Comparison of ENCODE assay signal across 18 cellular contexts in the genomic region with DNA sequence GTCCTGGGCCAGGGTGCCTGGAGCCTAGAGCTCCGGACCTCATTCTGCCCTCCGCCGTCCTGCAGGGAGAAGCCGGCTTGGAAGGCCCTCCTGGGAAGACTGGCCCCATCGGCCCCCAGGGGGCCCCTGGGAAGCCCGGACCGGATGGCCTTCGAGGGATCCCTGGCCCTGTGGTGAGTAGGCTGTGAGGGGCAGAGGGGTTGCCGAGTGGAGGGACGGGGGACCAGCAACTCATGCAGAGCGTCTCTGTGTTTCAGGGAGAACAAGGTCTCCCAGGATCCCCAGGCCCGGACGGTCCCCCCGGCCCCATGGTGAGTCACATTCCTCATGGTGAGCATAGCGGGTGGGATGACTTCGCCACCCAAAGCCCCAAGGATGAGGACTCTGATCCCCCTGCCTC.
DNase-seq lines count a peak whose midpoint lies in the region; ATAC-seq and TF ChIP-seq lines count a peak whose summit lies in the region.
"Had no signal": no experiment of that assay in that cellular context is flagged by ENCODE, and none has a peak within 500 bp of the region (broad histone marks: within the 10 kb centered on the region; RNA-seq: fewer than 3 reads in every experiment).

No MANE protein-coding gene starts in this region.

- intact Hi-C loops in IMR-90 (cut with micrococcal nuclease) = no loop called here

- H4K91ac ChIP-seq in IMR-90 (ENCODE audit: insufficient read depth, low read depth, low read length) (no peak overlapping the region), neuronal stem cell (ENCODE audit: low read depth, low read length, poor library complexity) (no peak overlapping the region)

- no peak overlapping the region for H3K56ac ChIP-seq in IMR-90 (ENCODE audit: extremely low read depth, insufficient read depth, low read length)

- H3K9ac ChIP-seq in IMR-90 (ENCODE audit: low read depth, low read length) (no peak overlapping the region), neuronal stem cell (ENCODE audit: low read depth, low read length, poor library complexity) (no peak overlapping the region)
- H3K9ac ChIP-seq: BLaER1, GM23248 had no signal

- H3K4ac ChIP-seq in IMR-90 (ENCODE audit: low read depth, low read length) (no peak overlapping the region), neuronal stem cell (ENCODE audit: low read length) (no peak overlapping the region)

- no peak for TF ChIP-seq RAD21 in IMR-90 (IDR thresholded peaks at IDR 0.05; ENCODE audit: low read length)

- TF ChIP-seq CTCF in 22Rv1 (IDR thresholded peaks at IDR 0.05) (peak; percentile 6; the same call in 1 of the 2 replicates), IMR-90 (conservative IDR thresholded peaks at IDR 0.05; ENCODE audit: low read depth, low read length) (no peak)

- H3K4me2 ChIP-seq in IMR-90 (ENCODE audit: low read depth, low read length) (no peak overlapping the region), neuronal stem cell (ENCODE audit: insufficient read depth, low read length, poor library complexity, severe bottlenecking) (no peak overlapping the region)

- H3K14ac ChIP-seq in IMR-90 (replicated peaks; ENCODE audit: low read depth, low read length) (no peak overlapping the region), neuronal stem cell (ENCODE audit: low read length) (no peak overlapping the region)

- H3K27ac ChIP-seq in 22Rv1 (no peak overlapping the region), IMR-90 (ENCODE audit: insufficient read depth, low read length) (peak overlapping the region; percentile 24; the same call in 1 of the 2 replicates), neuronal stem cell (replicated peaks; ENCODE audit: low read length) (no peak overlapping the region)
- H3K27ac ChIP-seq: BLaER1, C4-2B, GM23248 had no signal

- H3K9me3 ChIP-seq in IMR-90 (ENCODE audit: control insufficient read depth, insufficient read depth, low read length) (no peaks in the 10 kb centered on the region), neuronal stem cell (replicated peaks in 1 of 2; ENCODE audit: control insufficient read depth in 2 of 2, insufficient read depth in 1 of 2, low read depth in 1 of 2, low read length in 2 of 2) (peaks cover 0 to under 1% of the 10 kb centered on the region in 2 donors)
- H3K9me3 ChIP-seq: BLaER1 had no signal

- no peak overlapping the region for H2BK20ac ChIP-seq in IMR-90 (ENCODE audit: low read depth, low read length)

- no TSS peak for BruUV-seq in IMR-90 (replicated peaks; lab: Mats Ljungman, UMichigan)

- no peak overlapping the region for H2BK12ac ChIP-seq in neuronal stem cell (ENCODE audit: low read length)

- H3K27me3 ChIP-seq in IMR-90 (ENCODE audit: control insufficient read depth, insufficient read depth, low read length) (no peaks in the 10 kb centered on the region), neuronal stem cell (ENCODE audit: control insufficient read depth in 3 of 3, insufficient read depth in 3 of 3, low read depth in 1 of 3, low read length in 3 of 3) (no peaks in the 10 kb centered on the region)
- H3K27me3 ChIP-seq: BLaER1 had no signal

- peaks cover 34% of the 10 kb centered on the region for H3K9me1 ChIP-seq in IMR-90 (ENCODE audit: insufficient read depth, low read length)

- dilution Hi-C loops in IMR-90 (cut with HindIII; ENCODE audit: low sequenced_read_pairs, unreplicated experiment) = no loop called here

- H3K18ac ChIP-seq in IMR-90 (ENCODE audit: low read depth, low read length) (no peak overlapping the region), neuronal stem cell (ENCODE audit: low read length) (peak overlapping the region; percentile 13)

- 90% methylated on average over 4 of the region's 16 CpGs; no CpG with 5 or more reads in 1 of the 2 experiments for WGBS in IMR-90 (ENCODE audit: extremely low coverage in 2 of 2, insufficient read length in 1 of 2), 2 experiments
- no CpG with 5 or more reads among the region's 16 CpGs for WGBS in neuronal stem cell (ENCODE audit: extremely low coverage in 2 of 2, insufficient read length in 2 of 2, insufficient replicate concordance in 1 of 2), 2 donors

- DNase-seq in IMR-90 = no peak
- no peak for DNase-seq in neuronal stem cell (ENCODE audit: low spot score)
- no peak for DNase-seq in COLO829 (ENCODE audit: low spot score)
- DNase-seq in NCI-H446 treated with DMSO at 0.1 percent for 48 hours (lab: John Stamatoyannopoulos, UW) = no peak
- DNase-seq: CD4-positive, CD25-positive, alpha-beta regulatory T cell; CD8-positive, alpha-beta T cell; DMS 273 treated with DMSO at 0.1 percent for 48 hours; DMS79; EL; GDM1; GM23248; H9 had no signal

- H2AK9ac ChIP-seq in IMR-90 (replicated peaks; ENCODE audit: low read depth, low read length, poor library complexity) = peak overlapping the region; percentile 23

- H4K8ac ChIP-seq in IMR-90 (ENCODE audit: low read depth in 2 of 2, low read length in 2 of 2) (no peak overlapping the region), neuronal stem cell (ENCODE audit: low read depth, low read length) (no peak overlapping the region)

- H2BK5ac ChIP-seq in IMR-90 (ENCODE audit: low read depth, low read length, poor library complexity, severe bottlenecking) (no peak overlapping the region), neuronal stem cell (ENCODE audit: low read length) (no peak overlapping the region)

- peaks cover 14% of the 10 kb centered on the region for H3K4me1 ChIP-seq in IMR-90 (ENCODE audit: control insufficient read depth, insufficient read depth, low read length)
- no peaks in the 10 kb centered on the region for H3K4me1 ChIP-seq in neuronal stem cell (ENCODE audit: control insufficient read depth in 2 of 2, insufficient read depth in 1 of 2, low read depth in 1 of 2, low read length in 2 of 2)

- H3K36me3 ChIP-seq in IMR-90 (ENCODE audit: control insufficient read depth, insufficient read depth, low read length) (peaks cover 97% of the 10 kb centered on the region), neuronal stem cell (replicated peaks in 1 of 2; ENCODE audit: control insufficient read depth in 2 of 2, insufficient read depth in 2 of 2, low read length in 2 of 2) (peaks cover 0 to 4% of the 10 kb centered on the region in 2 donors)

- CTCF ChIA-PET in IMR-90 (lab: Yijun Ruan, JAX) = no interaction called here

- TF ChIP-seq POLR2A in IMR-90 (IDR thresholded peaks at IDR 0.05; ENCODE audit: low read depth, low read length) = no peak

- POLR2A ChIA-PET in IMR-90 (lab: Charles Lee; ENCODE audit: unreplicated experiment) = no interaction called here

- H3K23ac ChIP-seq in IMR-90 (ENCODE audit: low read depth, low read length) (no peak overlapping the region), neuronal stem cell (ENCODE audit: low read depth, low read length, poor library complexity) (no peak overlapping the region)

- ATAC-seq in IMR-90 (ENCODE audit: low read depth) (no peak), HG02642 (IDR thresholded peaks at IDR 0.05; ENCODE audit: poor library complexity, unreplicated experiment) (no peak)
- ATAC-seq: CD8-positive, alpha-beta T cell; GM12878; HCT116 had no signal

- H3K79me1 ChIP-seq in IMR-90 (ENCODE audit: low read depth in 1 of 2, low read length in 2 of 2) = peaks cover 7 to 93% of the 10 kb centered on the region in 2 experiments
- no peaks in the 10 kb centered on the region for H3K79me1 ChIP-seq in neuronal stem cell (ENCODE audit: low read depth, low read length)

- H2BK120ac ChIP-seq in IMR-90 (ENCODE audit: low read depth, low read length) (0 out of 2 replicates have a peak overlapping the region, but pooled peaks have one; percentile 13), neuronal stem cell (ENCODE audit: low read depth, low read length) (no peak overlapping the region)

- H2AK5ac ChIP-seq in IMR-90 (ENCODE audit: low read depth, low read length) (no peak overlapping the region), neuronal stem cell (ENCODE audit: low read depth, low read length) (peak overlapping the region; percentile 40)

- H2BK15ac ChIP-seq in IMR-90 (ENCODE audit: low read depth, low read length) = no peak overlapping the region
- H2BK15ac ChIP-seq in neuronal stem cell (ENCODE audit: low read length) = no peak overlapping the region

- H4K20me1 ChIP-seq in IMR-90 (ENCODE audit: insufficient read depth, low read length) = peaks cover 3% of the 10 kb centered on the region

- H4K5ac ChIP-seq in IMR-90 (ENCODE audit: low read depth, low read length) = no peak overlapping the region

- H3K4me3 ChIP-seq in IMR-90 (ENCODE audit: insufficient read depth, low read depth, low read length) = no peak overlapping the region
- no peak overlapping the region for H3K4me3 ChIP-seq in neuronal stem cell (ENCODE audit: low read length in 2 of 2)
- H3K4me3 ChIP-seq: BLaER1, GM12878, GM23248 had no signal

- H2AFZ ChIP-seq in IMR-90 (replicated peaks; ENCODE audit: low read length, poor library complexity) (no peak overlapping the region), neuronal stem cell (ENCODE audit: low read length) (no peak overlapping the region)
- H2AFZ ChIP-seq: GM23248 had no signal

- in situ Hi-C loops in IMR-90 (cut with MboI; ENCODE audit: low sequenced_read_pairs) = no loop called here

TF ChIP-seq in IMR-90, 13 proteins besides CTCF, POLR2A, EP300 and RAD21:
- TF ChIP-seq, protein P1, sequence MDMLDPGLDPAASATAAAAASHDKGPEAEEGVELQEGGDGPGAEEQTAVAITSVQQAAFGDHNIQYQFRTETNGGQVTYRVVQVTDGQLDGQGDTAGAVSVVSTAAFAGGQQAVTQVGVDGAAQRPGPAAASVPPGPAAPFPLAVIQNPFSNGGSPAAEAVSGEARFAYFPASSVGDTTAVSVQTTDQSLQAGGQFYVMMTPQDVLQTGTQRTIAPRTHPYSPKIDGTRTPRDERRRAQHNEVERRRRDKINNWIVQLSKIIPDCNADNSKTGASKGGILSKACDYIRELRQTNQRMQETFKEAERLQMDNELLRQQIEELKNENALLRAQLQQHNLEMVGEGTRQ (IDR thresholded peaks at IDR 0.05; ENCODE audit: low read depth, low read length) = no peak
- no peak for TF ChIP-seq MAZ (IDR thresholded peaks at IDR 0.05; ENCODE audit: borderline replicate concordance, low read depth, low read length)
- no peak for TF ChIP-seq CEBPB (IDR thresholded peaks at IDR 0.05; ENCODE audit: low read depth, low read length)
- TF ChIP-seq, protein P2, sequence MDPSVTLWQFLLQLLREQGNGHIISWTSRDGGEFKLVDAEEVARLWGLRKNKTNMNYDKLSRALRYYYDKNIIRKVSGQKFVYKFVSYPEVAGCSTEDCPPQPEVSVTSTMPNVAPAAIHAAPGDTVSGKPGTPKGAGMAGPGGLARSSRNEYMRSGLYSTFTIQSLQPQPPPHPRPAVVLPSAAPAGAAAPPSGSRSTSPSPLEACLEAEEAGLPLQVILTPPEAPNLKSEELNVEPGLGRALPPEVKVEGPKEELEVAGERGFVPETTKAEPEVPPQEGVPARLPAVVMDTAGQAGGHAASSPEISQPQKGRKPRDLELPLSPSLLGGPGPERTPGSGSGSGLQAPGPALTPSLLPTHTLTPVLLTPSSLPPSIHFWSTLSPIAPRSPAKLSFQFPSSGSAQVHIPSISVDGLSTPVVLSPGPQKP (IDR thresholded peaks at IDR 0.05; ENCODE audit: borderline replicate concordance, low read depth, low read length) = no peak
- TF ChIP-seq RCOR1 (IDR thresholded peaks at IDR 0.05; ENCODE audit: insufficient replicate concordance, low read length) = no peak
- TF ChIP-seq BHLHE40 (IDR thresholded peaks at IDR 0.05; ENCODE audit: low read depth, low read length) = no peak
- TF ChIP-seq NFE2L2 (IDR thresholded peaks at IDR 0.05; ENCODE audit: low read depth, low read length) = no peak
